8 cellular contexts compared by ENCODE assay signal in genomic region chr12:64403708-64404469, GRCh38. TPM values are rescaled to one million over a fixed set of nuclear protein-coding genes. Genes with fewer than 3 reads are reported as not detected.
DNase-seq lines count a peak whose midpoint lies in the region; ATAC-seq and TF ChIP-seq lines count a peak whose summit lies in the region.

A gene with protein sequence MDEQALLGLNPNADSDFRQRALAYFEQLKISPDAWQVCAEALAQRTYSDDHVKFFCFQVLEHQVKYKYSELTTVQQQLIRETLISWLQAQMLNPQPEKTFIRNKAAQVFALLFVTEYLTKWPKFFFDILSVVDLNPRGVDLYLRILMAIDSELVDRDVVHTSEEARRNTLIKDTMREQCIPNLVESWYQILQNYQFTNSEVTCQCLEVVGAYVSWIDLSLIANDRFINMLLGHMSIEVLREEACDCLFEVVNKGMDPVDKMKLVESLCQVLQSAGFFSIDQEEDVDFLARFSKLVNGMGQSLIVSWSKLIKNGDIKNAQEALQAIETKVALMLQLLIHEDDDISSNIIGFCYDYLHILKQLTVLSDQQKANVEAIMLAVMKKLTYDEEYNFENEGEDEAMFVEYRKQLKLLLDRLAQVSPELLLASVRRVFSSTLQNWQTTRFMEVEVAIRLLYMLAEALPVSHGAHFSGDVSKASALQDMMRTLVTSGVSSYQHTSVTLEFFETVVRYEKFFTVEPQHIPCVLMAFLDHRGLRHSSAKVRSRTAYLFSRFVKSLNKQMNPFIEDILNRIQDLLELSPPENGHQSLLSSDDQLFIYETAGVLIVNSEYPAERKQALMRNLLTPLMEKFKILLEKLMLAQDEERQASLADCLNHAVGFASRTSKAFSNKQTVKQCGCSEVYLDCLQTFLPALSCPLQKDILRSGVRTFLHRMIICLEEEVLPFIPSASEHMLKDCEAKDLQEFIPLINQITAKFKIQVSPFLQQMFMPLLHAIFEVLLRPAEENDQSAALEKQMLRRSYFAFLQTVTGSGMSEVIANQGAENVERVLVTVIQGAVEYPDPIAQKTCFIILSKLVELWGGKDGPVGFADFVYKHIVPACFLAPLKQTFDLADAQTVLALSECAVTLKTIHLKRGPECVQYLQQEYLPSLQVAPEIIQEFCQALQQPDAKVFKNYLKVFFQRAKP (plus strand): TSS chr12:64404392. CDS start chr12:64410036, 5,644 bp downstream.

- 12 to 33% (median 15%) methylated on average over 22 to 60 of the region's 60 CpGs for WGBS in spleen, 5 donors

- H3K4me1 ChIP-seq in spleen: peaks cover 6 to 37% (median 18%) of the 10 kb centered on the region in 6 donors

- DNase-seq in AG08396 (ENCODE audit: low spot score) (peak; percentile 97), NCI-H2227 treated with DMSO at 0.1 percent for 48 hours (lab: John Stamatoyannopoulos, UW) (peak; percentile 92), cardiac fibroblast (ENCODE audit: low read depth in 2 of 2) (peak; percentile 98), iPS-NIHi7 (ENCODE audit: extremely low spot score) (peak; percentile 98), spleen (peak; percentile 99)

- no peaks in the 10 kb centered on the region for H3K27me3 ChIP-seq in spleen (replicated peaks in 1 of 7)

- TF ChIP-seq POLR2A in GM18951 (IDR thresholded peaks at IDR 0.05; ENCODE audit: extremely low read depth, insufficient read depth, insufficient read length) (peak; percentile 96), spleen (IDR thresholded peaks at IDR 0.05) (peak in 2 of 3 donors; percentile 25 to 36)

- no peaks in the 10 kb centered on the region for H3K9me3 ChIP-seq in spleen

- no peak for TF ChIP-seq CTCF in WI38 (IDR thresholded peaks at IDR 0.05; ENCODE audit: low read depth, low read length)
- TF ChIP-seq CTCF in cardiac fibroblast (IDR thresholded peaks at IDR 0.05; ENCODE audit: low read depth, low read length): no peak
- TF ChIP-seq CTCF in spleen (IDR thresholded peaks at IDR 0.05 in 8 of 11, conservative IDR thresholded peaks at IDR 0.05 in 3 of 11): peak in 2 of 11 experiments; percentile 14

- intact Hi-C loops in spleen (cut with DNase I; ENCODE audit: low total_unique reads): loop anchor here (10.0 kb wide), 1 partner anchor 51 kb away; the partner anchor contains the start of gene TBK1

- H3K36me3 ChIP-seq in spleen: no peaks in the 10 kb centered on the region

- peak; percentile 90 for ATAC-seq in HG03175 (IDR thresholded peaks at IDR 0.05; ENCODE audit: unreplicated experiment)

- in situ Hi-C loops in GM18951 (cut with MboI; ENCODE audit: low sequenced_read_pairs, unreplicated experiment): no loop called here

- H3K27ac ChIP-seq in spleen: peak within 1 kb of the TSS; percentile 92 to 98 (median 97)

- H3K4me3 ChIP-seq in WI38 (ENCODE audit: low read depth, low read length) (peak within 1 kb of the TSS; percentile 88), cardiac fibroblast (replicated peaks in 1 of 2; ENCODE audit: low read depth in 2 of 2, low read length in 2 of 2) (peak within 1 kb of the TSS; percentile 97 to 98), spleen (peak within 1 kb of the TSS; percentile 73 to 97 (median 92))

RNA-seq across cellular contexts. Expression of the gene that starts here (rescaled TPM):
- 10 to 100 TPM; 32.0 to 50.3 (median 46.7) TPM for total RNA-seq in spleen
- 10 to 100 TPM; 11.1 to 16.0 (median 12.2) TPM for polyA plus RNA-seq in spleen

Comparison
In these comparisons a context has a peak if more than half of its experiments do, and no peak if none do; other contexts are left out.
1. Peak in every context shown above with its lines: DNase-seq, ATAC-seq, H3K4me3 ChIP-seq and H3K27ac ChIP-seq.